ENCODE assay signal across 33 cellular contexts in genomic region chr3:10379961-10380360, GRCh38.
"Had no signal": no experiment of that assay in that cellular context is flagged by ENCODE, and none has a peak within 500 bp of the region (broad histone marks: within the 10 kb centered on the region; RNA-seq: fewer than 3 reads in every experiment).

No MANE protein-coding gene starts in this region.

- H3K4me1 ChIP-seq: breast epithelium, foreskin keratinocyte had no signal

- DNase-seq: activated CD4-positive, alpha-beta memory T cell treated with anti-CD3 and anti-CD28 coated beads, Interleukin-2, amount 10 ng/mL, durations not matched to agents 7 days and 5 days; activated CD4-positive, alpha-beta T cell treated with anti-CD3 and anti-CD28 coated beads for 4 hours; activated CD4-positive, alpha-beta T cell treated with anti-CD3 and anti-CD28 coated beads, Interleukin-2, amount 10 ng/mL, durations not matched to agents 7 days and 5 days; activated CD4-positive, alpha-beta T cell treated with anti-CD3 and anti-CD28 coated beads, Interleukin-2, amount 50 U/mL, for 4 hours; activated CD4-positive, CD25-positive, alpha-beta regulatory T cell; activated CD4-positive, CD25-positive, alpha-beta regulatory T cell treated with anti-CD3 and anti-CD28 coated beads, Interleukin-2, amount 50 U/mL, for 72 hours; activated CD8-positive, alpha-beta memory T cell treated with anti-CD3 and anti-CD28 coated beads, Interleukin-2, amount 50 U/mL, for 48 hours; activated gamma-delta T cell; activated naive CD4-positive, alpha-beta T cell; activated naive CD4-positive, alpha-beta T cell treated with anti-CD3 and anti-CD28 coated beads, Interleukin-2, amount 10 ng/mL, durations not matched to agents 7 days and 5 days; activated naive CD8-positive, alpha-beta T cell treated with anti-CD3 and anti-CD28 coated beads, Interleukin-2, amount 10 ng/mL, durations not matched to agents 7 days and 5 days; activated T-cell treated with anti-CD3 and anti-CD28 coated beads for 4 hours; activated T-cell treated with anti-CD3 and anti-CD28 coated beads, Interleukin-2, amount 50 U/mL, for 24 hours; activated T-cell treated with anti-CD3 and anti-CD28 coated beads, Interleukin-2, amount 50 U/mL, for 72 hours; anterior cingulate cortex; central memory CD4-positive, alpha-beta T cell; effector CD4-positive, alpha-beta T cell; effector memory CD8-positive, alpha-beta T cell; erythroblast; foreskin keratinocyte; gastrocnemius medialis; heart right ventricle; T-helper 1 cell; T-helper 17 cell; T1000 had no signal

- H3K27ac ChIP-seq: breast epithelium, cardiac muscle cell, coronary artery, esophagus muscularis mucosa, foreskin keratinocyte, heart right ventricle had no signal

- H3K36me3 ChIP-seq: breast epithelium, cardiac muscle cell, esophagus muscularis mucosa, gastrocnemius medialis, heart right ventricle had no signal

- H3K9me3 ChIP-seq: breast epithelium, esophagus muscularis mucosa, gastrocnemius medialis, heart right ventricle had no signal

- H3K27me3 ChIP-seq: breast epithelium, cardiac muscle cell, gastrocnemius medialis had no signal

- H3K4me3 ChIP-seq: breast epithelium, cardiac muscle cell, coronary artery, esophagus muscularis mucosa, gastrocnemius medialis, heart right ventricle had no signal

- H3K4me1 Mint-ChIP-seq: activated CD4-positive, alpha-beta memory T cell treated with anti-CD3 and anti-CD28 coated beads, Interleukin-2, amount 10 ng/mL, durations not matched to agents 7 days and 5 days; activated CD4-positive, alpha-beta T cell treated with anti-CD3 and anti-CD28 coated beads, Interleukin-2, amount 10 ng/mL, durations not matched to agents 7 days and 5 days; activated naive CD4-positive, alpha-beta T cell treated with anti-CD3 and anti-CD28 coated beads, Interleukin-2, amount 10 ng/mL, durations not matched to agents 7 days and 5 days; activated naive CD8-positive, alpha-beta T cell treated with anti-CD3 and anti-CD28 coated beads, Interleukin-2, amount 10 ng/mL, durations not matched to agents 7 days and 5 days had no signal

- H3K9me3 Mint-ChIP-seq: activated CD4-positive, alpha-beta memory T cell treated with anti-CD3 and anti-CD28 coated beads, Interleukin-2, amount 10 ng/mL, durations not matched to agents 7 days and 5 days; activated CD4-positive, alpha-beta T cell treated with anti-CD3 and anti-CD28 coated beads, Interleukin-2, amount 10 ng/mL, durations not matched to agents 7 days and 5 days; activated naive CD4-positive, alpha-beta T cell treated with anti-CD3 and anti-CD28 coated beads, Interleukin-2, amount 10 ng/mL, durations not matched to agents 7 days and 5 days; activated naive CD4-positive, alpha-beta T cell treated with anti-CD3 and anti-CD28 coated beads, Interleukin-2, amount 50 U/mL, for 72 hours; activated naive CD8-positive, alpha-beta T cell treated with anti-CD3 and anti-CD28 coated beads, Interleukin-2, amount 10 ng/mL, durations not matched to agents 7 days and 5 days; activated T-cell treated with anti-CD3 and anti-CD28 coated beads, Interleukin-2, amount 50 U/mL, for 24 hours; activated T-cell treated with anti-CD3 and anti-CD28 coated beads, Interleukin-2, amount 50 U/mL, for 72 hours; dendritic cell treated with granulocyte-macrophage colony-stimulating factor and Interleukin-4, amounts not matched to agents 40 ng/mL and 50 ng/mL, for 4 days; effector memory CD8-positive, alpha-beta T cell; T-helper 2 cell treated with Interferon-gamma antibody and Interleukin-4, amounts not matched to agents 5 μg/mL and 100 μg/mL, for 36 hours had no signal

- H3K36me3 Mint-ChIP-seq: activated naive CD4-positive, alpha-beta T cell treated with anti-CD3 and anti-CD28 coated beads, Interleukin-2, amount 10 ng/mL, durations not matched to agents 7 days and 5 days; activated naive CD4-positive, alpha-beta T cell treated with anti-CD3 and anti-CD28 coated beads, Interleukin-2, amount 50 U/mL, for 72 hours; activated naive CD8-positive, alpha-beta T cell treated with anti-CD3 and anti-CD28 coated beads, Interleukin-2, amount 10 ng/mL, durations not matched to agents 7 days and 5 days had no signal

- H3K4me3 Mint-ChIP-seq: activated CD4-positive, alpha-beta memory T cell treated with anti-CD3 and anti-CD28 coated beads, Interleukin-2, amount 10 ng/mL, durations not matched to agents 7 days and 5 days; activated CD4-positive, alpha-beta T cell treated with anti-CD3 and anti-CD28 coated beads, Interleukin-2, amount 10 ng/mL, durations not matched to agents 7 days and 5 days; activated naive CD4-positive, alpha-beta T cell treated with anti-CD3 and anti-CD28 coated beads, Interleukin-2, amount 10 ng/mL, durations not matched to agents 7 days and 5 days; activated naive CD8-positive, alpha-beta T cell treated with anti-CD3 and anti-CD28 coated beads, Interleukin-2, amount 10 ng/mL, durations not matched to agents 7 days and 5 days; activated T-cell treated with anti-CD3 and anti-CD28 coated beads, Interleukin-2, amount 50 U/mL, for 24 hours; activated T-cell treated with anti-CD3 and anti-CD28 coated beads, Interleukin-2, amount 50 U/mL, for 72 hours; dendritic cell treated with granulocyte-macrophage colony-stimulating factor and Interleukin-4, amounts not matched to agents 40 ng/mL and 50 ng/mL, for 4 days; effector memory CD8-positive, alpha-beta T cell; T-helper 17 cell; T-helper 2 cell treated with Interferon-gamma antibody and Interleukin-4, amounts not matched to agents 5 μg/mL and 100 μg/mL, for 36 hours had no signal

- ATAC-seq: activated naive CD4-positive, alpha-beta T cell treated with anti-CD3 and anti-CD28 coated beads, Interleukin-2, amount 50 U/mL, for 72 hours; activated T-cell treated with anti-CD3 and anti-CD28 coated beads, Interleukin-2, amount 50 U/mL, for 72 hours; effector memory CD8-positive, alpha-beta T cell; gastrocnemius medialis; heart right ventricle; T-helper 17 cell had no signal

- H3K27me3 Mint-ChIP-seq: activated CD4-positive, alpha-beta T cell treated with anti-CD3 and anti-CD28 coated beads, Interleukin-2, amount 10 ng/mL, durations not matched to agents 7 days and 5 days had no signal

- FAIRE-seq: astrocyte had no signal

- H3K27ac Mint-ChIP-seq: activated CD4-positive, alpha-beta memory T cell treated with anti-CD3 and anti-CD28 coated beads, Interleukin-2, amount 10 ng/mL, durations not matched to agents 7 days and 5 days; activated CD4-positive, alpha-beta T cell treated with anti-CD3 and anti-CD28 coated beads, Interleukin-2, amount 10 ng/mL, durations not matched to agents 7 days and 5 days; activated naive CD4-positive, alpha-beta T cell treated with anti-CD3 and anti-CD28 coated beads, Interleukin-2, amount 10 ng/mL, durations not matched to agents 7 days and 5 days; activated naive CD8-positive, alpha-beta T cell treated with anti-CD3 and anti-CD28 coated beads, Interleukin-2, amount 10 ng/mL, durations not matched to agents 7 days and 5 days; activated T-cell treated with anti-CD3 and anti-CD28 coated beads, Interleukin-2, amount 50 U/mL, for 24 hours; activated T-cell treated with anti-CD3 and anti-CD28 coated beads, Interleukin-2, amount 50 U/mL, for 72 hours; dendritic cell treated with granulocyte-macrophage colony-stimulating factor and Interleukin-4, amounts not matched to agents 40 ng/mL and 50 ng/mL, for 4 days; effector memory CD8-positive, alpha-beta T cell; T-helper 17 cell; T-helper 2 cell treated with Interferon-gamma antibody and Interleukin-4, amounts not matched to agents 5 μg/mL and 100 μg/mL, for 36 hours had no signal
